8 cellular contexts compared by ENCODE assay signal in the genomic region with DNA sequence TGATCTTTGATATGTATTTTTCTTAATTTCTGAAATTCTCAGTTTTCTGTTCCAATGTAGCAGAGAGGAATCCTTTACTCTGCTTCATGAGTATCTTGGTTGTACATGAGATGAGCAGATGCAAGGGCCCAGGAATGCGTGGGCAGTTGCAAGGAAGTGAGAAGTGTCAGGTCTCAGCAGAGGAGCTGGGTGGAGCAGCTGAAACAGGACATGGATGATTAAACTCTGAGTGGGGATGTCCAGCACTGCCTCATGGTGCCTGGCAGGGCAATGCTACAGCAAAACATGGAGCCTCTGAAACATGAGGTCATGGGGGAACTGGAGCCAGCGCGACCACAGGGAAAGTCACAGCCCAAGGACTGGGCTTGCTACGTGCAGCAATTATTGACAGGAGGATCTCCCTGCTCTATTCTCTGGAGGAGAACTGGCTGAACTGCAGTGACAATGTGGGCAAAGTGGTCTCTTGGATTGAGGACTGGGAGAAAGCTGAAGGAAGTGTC. TPM values are rescaled to one million over a fixed set of nuclear protein-coding genes. Genes with fewer than 3 reads are reported as not detected.
DNase-seq lines count a peak whose midpoint lies in the region; ATAC-seq and TF ChIP-seq lines count a peak whose summit lies in the region.

No MANE protein-coding gene starts in this region.

- no peaks in the 10 kb centered on the region for H3K27me3 ChIP-seq in MG63
- H3K27me3 ChIP-seq in psoas muscle (ENCODE audit: insufficient read depth in 3 of 3, low read length in 2 of 3) = no peaks in the 10 kb centered on the region
- H3K27me3 ChIP-seq in sigmoid colon = no peaks in the 10 kb centered on the region

- peak overlapping the region; percentile 76 for H3K27ac ChIP-seq in cingulate gyrus (ENCODE audit: low read depth, low read length)
- H3K27ac ChIP-seq in psoas muscle = no peak overlapping the region
- peak overlapping the region in 1 of 4 donors; percentile 12 for H3K27ac ChIP-seq in sigmoid colon

- DNase-seq in MG63 (peak; percentile 96), psoas muscle (peak; percentile 59 to 68), NCI-H1694 (lab: John Stamatoyannopoulos, UW) (no peak), sigmoid colon (no peak), NCI-H1092 (lab: John Stamatoyannopoulos, UW) (no peak)

- H3K36me3 ChIP-seq in MG63 (no peaks in the 10 kb centered on the region), psoas muscle (ENCODE audit: insufficient read depth in 1 of 2, low read depth in 1 of 2) (no peaks in the 10 kb centered on the region), sigmoid colon (no peaks in the 10 kb centered on the region)

- WGBS in psoas muscle, 3 donors = 25 to 45% (median 31%) methylated on average over 4 of the region's 4 CpGs
- WGBS in sigmoid colon, 2 donors = 59 to 69% methylated on average over 4 of the region's 4 CpGs

- H3K9me3 ChIP-seq in MG63 (no peaks in the 10 kb centered on the region; the same call in 1 of the 2 replicates), psoas muscle (no peaks in the 10 kb centered on the region), sigmoid colon (no peaks in the 10 kb centered on the region)

- TF ChIP-seq CTCF in psoas muscle (IDR thresholded peaks at IDR 0.05) (no peak), sigmoid colon (IDR thresholded peaks at IDR 0.05) (no peak)

- H3K4me3 ChIP-seq in MG63 = no peak overlapping the region
- no peak overlapping the region for H3K4me3 ChIP-seq in psoas muscle
- no peak overlapping the region for H3K4me3 ChIP-seq in sigmoid colon

- H3K4me1 ChIP-seq in psoas muscle (peaks cover 7% of the 10 kb centered on the region), sigmoid colon (no peaks in the 10 kb centered on the region)

- no peak for TF ChIP-seq EP300 in sigmoid colon (IDR thresholded peaks at IDR 0.05)

- TF ChIP-seq POLR2A in sigmoid colon (IDR thresholded peaks at IDR 0.05) = no peak

- intact Hi-C loops in psoas muscle (cut with DNase I) (loop anchor here (5.0 to 10.0 kb wide), 2 partner anchors 46 to 48 kb away; a partner anchor contains a TSS), sigmoid colon (cut with DNase I) (no loop called here)

- peak; percentile 96 for ATAC-seq in GM18502 (IDR thresholded peaks at IDR 0.05; ENCODE audit: poor library complexity, unreplicated experiment)
- ATAC-seq in GM21723 (IDR thresholded peaks at IDR 0.05; ENCODE audit: unreplicated experiment) = peak; percentile 97
- peak; percentile 54 to 82 (median 64) for ATAC-seq in psoas muscle

RNA-seq across cellular contexts. Expression of a gene that starts 48.4 kb away (rescaled TPM):
- total RNA-seq in MG63 (2014; rRNA removed; shearing (Covaris generic); ENCODE audit: low replicate concordance) = 0.03 TPM in 1 of 2 replicates, not detected in the other
- total RNA-seq in psoas muscle (10 to 100 TPM in 1 of 4 donors, 1 to 10 TPM in 3; 2.1 to 15.5 (median 6.4) TPM), sigmoid colon (10 to 100 TPM in 1 of 4 donors, 1 to 10 TPM in 3; 4.6 to 10.7 (median 8.2) TPM)
- polyA plus RNA-seq in psoas muscle (1 to 10 TPM in 2 of 3 donors, under 1 TPM in 1; 0.83 to 1.9 (median 1.4) TPM), sigmoid colon (under 1 TPM in 1 of 3 donors, not detected in 2; 0.47 TPM)

Comparison
In these comparisons a context has a peak if more than half of its experiments do, and no peak if none do; other contexts are left out.
1. DNase-seq: peak in MG63 (single experiment) and psoas muscle (2 of 2); none in NCI-H1694 (single experiment), sigmoid colon (single experiment) and NCI-H1092 (single experiment).
2. Peak in every context shown above with its lines, with median percentiles within 50 percentile points of each other: ATAC-seq.